ENCODE assay signal across 23 cellular contexts in genomic region chr4:6914448-6914847, GRCh38. TPM values are rescaled to one million over a fixed set of nuclear protein-coding genes. Genes with fewer than 3 reads are reported as not detected.
A peak's percentile ranks its signal among the peaks of the same experiment; 100 is the strongest.
DNase-seq lines count a peak whose midpoint lies in the region; ATAC-seq and TF ChIP-seq lines count a peak whose summit lies in the region.
"Had no signal": no experiment of that assay in that cellular context is flagged by ENCODE, and none has a peak within 500 bp of the region (broad histone marks: within the 10 kb centered on the region; RNA-seq: fewer than 3 reads in every experiment).

No MANE protein-coding gene starts in this region.

- peak overlapping the region in 6 of 7 donors; percentile 42 to 96 (median 64) for H3K27ac Mint-ChIP-seq in CD4-positive, alpha-beta memory T cell
- no peak overlapping the region for H3K27ac Mint-ChIP-seq in neural crest cell (ENCODE audit: unreplicated experiment)
- H3K27ac Mint-ChIP-seq: activated naive CD4-positive, alpha-beta T cell treated with anti-CD3 and anti-CD28 coated beads for 36 hours had no signal

- POLR2A ChIA-PET in CD4-positive, alpha-beta memory T cell (lab: Charles Lee; ENCODE audit: partially characterized antibody), result interaction anchor here (0.8 to 7.3 kb wide), 7 partner anchors 12 to 153 kb away, joined by 3 to 98 read pairs (median 7); partner anchors contain the start of gene GRPEL1

- H3K9me3 Mint-ChIP-seq in CD4-positive, alpha-beta memory T cell, result no peaks in the 10 kb centered on the region
- H3K9me3 Mint-ChIP-seq in neural crest cell, result no peaks in the 10 kb centered on the region
- H3K9me3 Mint-ChIP-seq: activated naive CD4-positive, alpha-beta T cell treated with anti-CD3 and anti-CD28 coated beads for 36 hours had no signal

- no peaks in the 10 kb centered on the region for H3K27me3 ChIP-seq in BLaER1 treated with 17β-estradiol and CSF1 and Interleukin-3, amounts not matched to agents 10 nM and 100 nM
- H3K27me3 ChIP-seq in CD4-positive, alpha-beta memory T cell (ENCODE audit: insufficient read depth, low read length), result no peaks in the 10 kb centered on the region
- H3K27me3 ChIP-seq: tibial artery had no signal

- H3K9me3 ChIP-seq in BLaER1 treated with 17β-estradiol and CSF1 and Interleukin-3, amounts not matched to agents 10 nM and 100 nM (replicated peaks in 1 of 11), result no peaks in the 10 kb centered on the region
- H3K9me3 ChIP-seq in CD4-positive, alpha-beta memory T cell (ENCODE audit: control insufficient read depth in 1 of 2, low read length in 2 of 2), result no peaks in the 10 kb centered on the region
- H3K9me3 ChIP-seq: psoas muscle, tibial artery had no signal

- H3K4me2 ChIP-seq in BLaER1 treated with 17β-estradiol and CSF1 and Interleukin-3, amounts not matched to agents 10 nM and 100 nM, result peak overlapping the region; percentile 87 to 99 (median 95)

- peak overlapping the region; percentile 40 to 99 (median 99); a peak in 21 of 22 replicates for H3K9ac ChIP-seq in BLaER1 treated with 17β-estradiol and CSF1 and Interleukin-3, amounts not matched to agents 10 nM and 100 nM

- CTCF ChIA-PET in CD4-positive, alpha-beta memory T cell (lab: Charles Lee; ENCODE audit: partially characterized antibody), result interaction anchor here (1.4 to 4.4 kb wide), 8 partner anchors 10 to 72 kb away, joined by 3 to 17 read pairs (median 5); no protein-coding TSS in a partner anchor

- intact Hi-C loops in CD4-positive, alpha-beta memory T cell (cut with micrococcal nuclease), result no loop called here

- no peak for TF ChIP-seq CTCF in neural crest cell (conservative IDR thresholded peaks at IDR 0.05)

- H3K4me1 ChIP-seq in BLaER1 treated with 17β-estradiol and CSF1 and Interleukin-3, amounts not matched to agents 10 nM and 100 nM, result peaks cover 67 to 84% (median 77%) of the 10 kb centered on the region in 10 experiments
- H3K4me1 ChIP-seq in CD4-positive, alpha-beta memory T cell (ENCODE audit: insufficient read depth, low read length), result peaks cover 89% of the 10 kb centered on the region
- H3K4me1 ChIP-seq: foreskin keratinocyte had no signal

- H3K4me3 ChIP-seq in BLaER1 treated with 17β-estradiol and CSF1 and Interleukin-3, amounts not matched to agents 10 nM and 100 nM, result peak overlapping the region in 5 of 10 experiments; percentile 27 to 94 (median 31); a peak in 7 of 20 replicates
- H3K4me3 ChIP-seq in CD4-positive, alpha-beta memory T cell (ENCODE audit: low read length in 2 of 2), result no peak overlapping the region
- H3K4me3 ChIP-seq: psoas muscle, tibial artery had no signal

- H3K4me3 Mint-ChIP-seq in CD4-positive, alpha-beta memory T cell, result peak overlapping the region in 2 of 8 donors; percentile 25 to 33
- H3K4me3 Mint-ChIP-seq in neural crest cell, result peak overlapping the region; percentile 38
- H3K4me3 Mint-ChIP-seq: activated naive CD4-positive, alpha-beta T cell treated with anti-CD3 and anti-CD28 coated beads for 36 hours had no signal

- peaks cover 0 to 10% of the 10 kb centered on the region in 2 donors for H3K36me3 Mint-ChIP-seq in CD4-positive, alpha-beta memory T cell
- H3K36me3 Mint-ChIP-seq in neural crest cell (ENCODE audit: low read depth), result no peaks in the 10 kb centered on the region

- no peak for DNase-seq in CD4-positive, alpha-beta memory T cell
- peak; percentile 39 for DNase-seq in amniotic epithelial cell (ENCODE audit: low read depth)
- no peak for DNase-seq in neural crest cell (ENCODE audit: low read depth, low spot score)
- no peak for DNase-seq in stimulated activated CD8-positive, alpha-beta memory T cell treated with anti-CD3 and anti-CD28 coated beads, Interleukin-4, amount 100 ng/mL, for 48 hours
- no peak for DNase-seq in retina
- no peak for DNase-seq in NCI-H748 (lab: John Stamatoyannopoulos, UW; ENCODE audit: unreplicated experiment)
- DNase-seq: activated CD8-positive, alpha-beta memory T cell treated with anti-CD3 and anti-CD28 coated beads, Interleukin-2, amount 50 U/mL, for 48 hours; activated naive CD4-positive, alpha-beta T cell treated with anti-CD3 and anti-CD28 coated beads for 36 hours; aorta; dermis blood vessel endothelial cell; DMS79; foreskin keratinocyte; hippocampal formation; KG1; NCI-H146; NCI-H774; SIG-M5; stimulated activated naive CD8-positive, alpha-beta T cell treated with anti-CD3 and anti-CD28 coated beads, Interleukin-15, Interleukin-2, amounts not matched to agents 100 U/mL and 50 U/mL, for 24 hours; tibial artery had no signal

- H3K36me3 ChIP-seq in BLaER1 treated with 17β-estradiol and CSF1 and Interleukin-3, amounts not matched to agents 10 nM and 100 nM, result peaks cover 0 to 36% (median 16%) of the 10 kb centered on the region in 11 experiments; a peak in 13 of 22 replicates
- H3K36me3 ChIP-seq in CD4-positive, alpha-beta memory T cell (ENCODE audit: insufficient read depth, low read length), result no peaks in the 10 kb centered on the region
- H3K36me3 ChIP-seq: tibial artery had no signal

- H3K27me3 Mint-ChIP-seq in CD4-positive, alpha-beta memory T cell, result no peaks in the 10 kb centered on the region
- peaks cover 6% of the 10 kb centered on the region for H3K27me3 Mint-ChIP-seq in neural crest cell (ENCODE audit: low read depth)

- no peak for ATAC-seq in HG03469 (IDR thresholded peaks at IDR 0.05; ENCODE audit: unreplicated experiment)
- ATAC-seq: foreskin keratinocyte; psoas muscle; stimulated activated naive CD8-positive, alpha-beta T cell treated with anti-CD3 and anti-CD28 coated beads, Interleukin-15, Interleukin-2, amounts not matched to agents 100 U/mL and 50 U/mL, for 24 hours had no signal

- peaks cover 50 to 89% (median 75%) of the 10 kb centered on the region in 4 donors for H3K4me1 Mint-ChIP-seq in CD4-positive, alpha-beta memory T cell
- peaks cover 46% of the 10 kb centered on the region for H3K4me1 Mint-ChIP-seq in neural crest cell

- H4K20me1 ChIP-seq in BLaER1 treated with 17β-estradiol and CSF1 and Interleukin-3, amounts not matched to agents 10 nM and 100 nM, result peaks cover 56 to 89% (median 73%) of the 10 kb centered on the region in 11 experiments

- peak overlapping the region; percentile 72 to 100 (median 99) for H3K27ac ChIP-seq in BLaER1 treated with 17β-estradiol and CSF1 and Interleukin-3, amounts not matched to agents 10 nM and 100 nM
- H3K27ac ChIP-seq in CD4-positive, alpha-beta memory T cell (ENCODE audit: low read depth, low read length), result no peak overlapping the region
- H3K27ac ChIP-seq: epithelial cell of prostate, foreskin keratinocyte, psoas muscle, tibial artery had no signal

RNA-seq across cellular contexts. Expression of gene TBC1D14, which starts 4.8 kb away (rescaled TPM):
- total RNA-seq in CD4-positive, alpha-beta memory T cell, result 10 to 100 TPM; 73.7 to 80.7 TPM
- 10 to 100 TPM; 40.7 to 52.2 TPM for polyA plus RNA-seq in CD4-positive, alpha-beta memory T cell
- total RNA-seq in neural crest cell, result 56.3 and 58.0 TPM in 2 replicates
